ENCODE assay signal across 8 cellular contexts in genomic region chr9:120792898-120793765, GRCh38. TPM values are rescaled to one million over a fixed set of nuclear protein-coding genes. Genes with fewer than 3 reads are reported as not detected.
A peak's percentile ranks its signal among the peaks of the same experiment; 100 is the strongest.
DNase-seq lines count a peak whose midpoint lies in the region; ATAC-seq and TF ChIP-seq lines count a peak whose summit lies in the region.

Gene FBXW2, minus strand, starts transcription at chr9:120793416. Its CDS starts 5,158 bp downstream, at chr9:120788258.

- no peak for TF ChIP-seq RAD21 in Ishikawa (IDR thresholded peaks at IDR 0.05; ENCODE audit: low read depth)

- peak within 1 kb of the TSS; percentile 89 for H3K9ac ChIP-seq in muscle layer of colon (ENCODE audit: low read length)

- H3K36me3 ChIP-seq in Peyer's patch, result peaks cover 0 to 2% (median 0%) of the 10 kb centered on the region in 3 donors
- H3K36me3 ChIP-seq in muscle layer of colon (ENCODE audit: insufficient read depth, low read length), result peaks cover 5% of the 10 kb centered on the region

- H3K27ac ChIP-seq in Peyer's patch, result peak within 1 kb of the TSS; percentile 85 to 92 (median 88)
- H3K27ac ChIP-seq in muscle layer of colon (ENCODE audit: low read depth, low read length), result peak within 1 kb of the TSS; percentile 75

- no peaks in the 10 kb centered on the region for H3K9me3 ChIP-seq in Peyer's patch
- H3K9me3 ChIP-seq in muscle layer of colon (ENCODE audit: low read length), result no peaks in the 10 kb centered on the region

- peak; percentile 89 for ATAC-seq in GM21576 (IDR thresholded peaks at IDR 0.05; ENCODE audit: unreplicated experiment)
- peak; percentile 99 for ATAC-seq in esophagus mucosa

- peak in 4 of 6 experiments; percentile 13 to 42 (median 33) for TF ChIP-seq CTCF in Peyer's patch (IDR thresholded peaks at IDR 0.05)

- H3K4me1 ChIP-seq in Peyer's patch (peaks cover 0 to 19% (median 1%) of the 10 kb centered on the region in 4 donors), muscle layer of colon (ENCODE audit: insufficient read depth, low read length) (peaks cover 28% of the 10 kb centered on the region)

- DNase-seq in DMS153 (lab: John Stamatoyannopoulos, UW) (peak; percentile 80), Peyer's patch (peak; percentile 89 to 96 (median 95))
- DNase-seq in activated T-cell treated with anti-CD3 and anti-CD28 coated beads, Interleukin-2, amount 50 U/mL, for 48 hours, result peak; percentile 91 to 95
- DNase-seq in stimulated activated CD8-positive, alpha-beta memory T cell treated with anti-CD3 and anti-CD28 coated beads, Interleukin-7, amount 100 ng/mL, for 1 hour (ENCODE audit: low read depth in 2 of 2), result peak; percentile 69 to 77

- TF ChIP-seq EP300 in Ishikawa (IDR thresholded peaks at IDR 0.05; ENCODE audit: borderline replicate concordance), result no peak

- peak within 1 kb of the TSS; percentile 65 to 86 (median 77) for H3K4me3 ChIP-seq in Peyer's patch
- peak within 1 kb of the TSS; percentile 87 to 94 for H3K4me3 ChIP-seq in muscle layer of colon (ENCODE audit: low read depth in 1 of 2, low read length in 2 of 2)

- peak; percentile 92 to 93 for TF ChIP-seq POLR2A in Peyer's patch (IDR thresholded peaks at IDR 0.05)

- no peaks in the 10 kb centered on the region for H3K27me3 ChIP-seq in Peyer's patch
- H3K27me3 ChIP-seq in muscle layer of colon (ENCODE audit: control insufficient read depth in 1 of 2, insufficient read depth in 2 of 2, low read length in 2 of 2), result no peaks in the 10 kb centered on the region

TF ChIP-seq in Ishikawa, 13 proteins besides CTCF, POLR2A, EP300 and RAD21:
- peak; percentile 82 for TF ChIP-seq MAX (IDR thresholded peaks at IDR 0.05)
- TF ChIP-seq CREB1 (IDR thresholded peaks at IDR 0.05; ENCODE audit: low read depth), result peak; percentile 95
- TF ChIP-seq EGR1 (IDR thresholded peaks at IDR 0.05), result peak; percentile 43; the same call in 1 of the 2 replicates
- TF ChIP-seq YY1 (IDR thresholded peaks at IDR 0.05; ENCODE audit: low read depth), result no peak
- TF ChIP-seq TAF1 (IDR thresholded peaks at IDR 0.05; ENCODE audit: low read depth), result peak; percentile 91
- no peak for TF ChIP-seq NFIC (IDR thresholded peaks at IDR 0.05)
- TF ChIP-seq USF1 (IDR thresholded peaks at IDR 0.05), result peak; percentile 17; the same call in 1 of the 2 replicates
- TF ChIP-seq TCF12 (IDR thresholded peaks at IDR 0.05; ENCODE audit: low read depth), result peak; percentile 68
- no peak for TF ChIP-seq REST (IDR thresholded peaks at IDR 0.05; ENCODE audit: low read depth)
- TF ChIP-seq FOXM1 (IDR thresholded peaks at IDR 0.05; ENCODE audit: borderline replicate concordance, low read depth), result 0 out of 2 replicates have a peak, but pooled peaks have one; percentile 29
TF ChIP-seq in Ishikawa: peak in this region for 7.

RNA-seq across cellular contexts. Expression of gene FBXW2, which starts in this region (rescaled TPM):
- 10 to 100 TPM; 70.5 to 93.3 (median 82.8) TPM for total RNA-seq in Peyer's patch
- total RNA-seq in esophagus mucosa, result 34.7 TPM

Comparison
In these comparisons a context has a peak if more than half of its experiments do, and no peak if none do; other contexts are left out.
1. Peak in every context shown above with its lines: DNase-seq, ATAC-seq, H3K4me3 ChIP-seq and H3K27ac ChIP-seq.